23 cellular contexts compared by ENCODE assay signal in the genomic region with DNA sequence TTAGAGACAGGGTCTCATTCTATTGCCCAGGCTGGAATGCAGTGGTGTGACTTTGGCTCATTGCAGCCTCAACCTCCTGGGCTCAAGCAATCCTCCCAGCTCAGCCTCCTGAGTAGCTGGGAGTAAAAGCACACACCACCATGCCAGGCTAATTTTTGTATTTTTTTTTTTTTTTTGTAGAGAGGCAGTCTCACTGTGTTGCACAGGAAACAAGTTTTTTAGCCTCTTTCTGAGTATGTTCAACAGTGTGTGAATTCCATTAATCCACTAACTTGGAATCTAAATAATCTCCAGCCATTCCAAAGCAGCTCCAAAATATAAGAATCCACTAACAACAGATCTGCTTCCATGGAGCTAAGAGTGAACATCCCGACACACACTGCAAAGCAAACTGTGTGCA.
DNase-seq lines count a peak whose midpoint lies in the region; ATAC-seq, FAIRE-seq and TF ChIP-seq lines count a peak whose summit lies in the region.
"Had no signal": no experiment of that assay in that cellular context is flagged by ENCODE, and none has a peak within 500 bp of the region (broad histone marks: within the 10 kb centered on the region; RNA-seq: fewer than 3 reads in every experiment).

No MANE protein-coding gene starts in this region.

- no peak overlapping the region for H3K27ac ChIP-seq in SK-N-SH (ENCODE audit: low read depth in 2 of 2, low read length in 1 of 2)
- H3K27ac ChIP-seq in keratinocyte (ENCODE audit: control insufficient read depth, insufficient read depth, low read length): no peak overlapping the region
- H3K27ac ChIP-seq in thoracic aorta: peak overlapping the region; percentile 35 to 44
- H3K27ac ChIP-seq: 22Rv1, Peyer's patch had no signal

- H2AFZ ChIP-seq in SK-N-SH (ENCODE audit: low read depth) (no peak overlapping the region), Loucy (ENCODE audit: low read length) (peak overlapping the region; percentile 57), keratinocyte (ENCODE audit: control insufficient read depth, low read length) (peak overlapping the region; percentile 27)

- TF ChIP-seq CTCF in SK-N-SH (IDR thresholded peaks at IDR 0.05) (no peak), Loucy (conservative IDR thresholded peaks at IDR 0.05; ENCODE audit: low read length) (no peak), keratinocyte (optimal IDR thresholded peaks at IDR 0.05 in 1 of 3, IDR thresholded peaks at IDR 0.05 in 1 of 3, conservative IDR thresholded peaks at IDR 0.05 in 1 of 3; ENCODE audit: extremely low read depth in 1 of 3, insufficient read depth in 2 of 3, low read length in 3 of 3) (no peak), thoracic aorta (IDR thresholded peaks at IDR 0.05) (no peak)

- POLR2A ChIA-PET in SK-N-SH (lab: Yijun Ruan, JAX): no interaction called here

- no peaks in the 10 kb centered on the region for H3K9me1 ChIP-seq in keratinocyte (ENCODE audit: control insufficient read depth, extremely low read depth, insufficient read depth, low read length)

- H3K36me3 ChIP-seq in SK-N-SH (replicated peaks in 1 of 2; ENCODE audit: control insufficient read depth in 1 of 2, insufficient read depth in 2 of 2, low read length in 1 of 2) (no peaks in the 10 kb centered on the region), Loucy (ENCODE audit: insufficient read depth, low read length) (no peaks in the 10 kb centered on the region), keratinocyte (ENCODE audit: control insufficient read depth in 2 of 2, extremely low read depth in 1 of 2, insufficient read depth in 2 of 2, low read length in 2 of 2) (no peaks in the 10 kb centered on the region), thoracic aorta (no peaks in the 10 kb centered on the region), H7 (replicated peaks; ENCODE audit: control insufficient read depth, insufficient read depth, low read length) (no peaks in the 10 kb centered on the region)
- H3K36me3 ChIP-seq: BE2C, Peyer's patch had no signal

- dilution Hi-C loops in keratinocyte (cut with MboI; ENCODE audit: extremely low pct_ligation_motif_present, low sequenced_read_pairs): no loop called here

- DNase-seq in SK-N-SH: no peak
- DNase-seq in keratinocyte (ENCODE audit: low read depth, low spot score): no peak
- DNase-seq in thoracic aorta (ENCODE audit: low spot score): no peak
- no peak for DNase-seq in OCI-M2 (lab: John Stamatoyannopoulos, UW; ENCODE audit: unreplicated experiment)
- no peak for DNase-seq in H7
- DNase-seq: BE2C, Calu3, DMS79 treated with DMSO at 0.1 percent for 48 hours, Karpas-422, NCI-H1092 treated with DMSO at 0.1 percent for 48 hours, NCI-H1436, NCI-H187, NCI-H2081 treated with DMSO at 0.1 percent for 48 hours, NCI-H2171, NCI-H510A, NCI-H69, Peyer's patch, SHP77 treated with DMSO at 0.1 percent for 48 hours had no signal

- no peaks in the 10 kb centered on the region for H4K20me1 ChIP-seq in SK-N-SH (ENCODE audit: insufficient read depth)
- H4K20me1 ChIP-seq in Loucy (ENCODE audit: insufficient read depth, low read length, poor library complexity, severe bottlenecking): no peaks in the 10 kb centered on the region
- H4K20me1 ChIP-seq in keratinocyte (ENCODE audit: control insufficient read depth, extremely low read depth, insufficient read depth, low read length): no peaks in the 10 kb centered on the region

- H3K27me3 ChIP-seq in SK-N-SH (ENCODE audit: insufficient read depth) (no peaks in the 10 kb centered on the region), Loucy (ENCODE audit: insufficient read depth, low read length, poor library complexity, severe bottlenecking) (no peaks in the 10 kb centered on the region), keratinocyte (ENCODE audit: control insufficient read depth, extremely low read depth, insufficient read depth, low read length) (no peaks in the 10 kb centered on the region), thoracic aorta (replicated peaks; ENCODE audit: insufficient read depth) (no peaks in the 10 kb centered on the region), H7 (ENCODE audit: control insufficient read depth, insufficient read depth, low read length) (no peaks in the 10 kb centered on the region)
- H3K27me3 ChIP-seq: Peyer's patch had no signal

- no peak for TF ChIP-seq RAD21 in SK-N-SH (IDR thresholded peaks at IDR 0.05; ENCODE audit: low read length)

- ATAC-seq in SK-N-SH treated with all-trans-retinoic acid at 6 μM for 48 hours (peak; percentile 14; the same call in 2 of the 3 replicates), thoracic aorta (ENCODE audit: insufficient number of reproducible peaks, low FRiP score, low read depth) (no peak)
- ATAC-seq: HepG2 had no signal

- H3K9me3 ChIP-seq in SK-N-SH (no peaks in the 10 kb centered on the region), Loucy (ENCODE audit: insufficient read depth, low read depth, low read length) (no peaks in the 10 kb centered on the region), keratinocyte (ENCODE audit: control insufficient read depth, low read depth, low read length) (no peaks in the 10 kb centered on the region), thoracic aorta (no peaks in the 10 kb centered on the region)
- H3K9me3 ChIP-seq: BE2C, Peyer's patch had no signal

- H3K79me2 ChIP-seq in SK-N-SH (ENCODE audit: insufficient read depth): no peaks in the 10 kb centered on the region
- H3K79me2 ChIP-seq in Loucy (ENCODE audit: insufficient read depth, low read length): no peaks in the 10 kb centered on the region
- no peaks in the 10 kb centered on the region for H3K79me2 ChIP-seq in keratinocyte (ENCODE audit: control insufficient read depth, insufficient read depth, low read length)

- CTCF ChIA-PET in SK-N-SH (lab: Yijun Ruan, JAX): interaction anchor here (1.1 kb wide), 2 partner anchors 9 to 32 kb away, joined by 3 read pairs; no protein-coding TSS in a partner anchor

- no peak for FAIRE-seq in keratinocyte (lab: Jason Lieb, UNC)
- FAIRE-seq: GM12892, HepG2 had no signal

- no peak overlapping the region for H3K4me2 ChIP-seq in SK-N-SH
- H3K4me2 ChIP-seq in Loucy (ENCODE audit: low read depth, low read length, poor library complexity, severe bottlenecking): peak overlapping the region; percentile 18
- no peak overlapping the region for H3K4me2 ChIP-seq in keratinocyte (ENCODE audit: control insufficient read depth, extremely low read depth, insufficient read depth, low read depth, low read length)

- H3K4me3 ChIP-seq in SK-N-SH (ENCODE audit: low read depth in 2 of 2, low read length in 1 of 2) (no peak overlapping the region), Loucy (ENCODE audit: low read length, poor library complexity, severe bottlenecking) (no peak overlapping the region), keratinocyte (ENCODE audit: control insufficient read depth in 2 of 3, extremely low read depth in 1 of 3, insufficient read depth in 2 of 3, low read depth in 1 of 3, low read length in 3 of 3) (no peak overlapping the region), thoracic aorta (peak overlapping the region; percentile 39), H7 (ENCODE audit: insufficient read depth, low read depth, low read length) (no peak overlapping the region)
- H3K4me3 ChIP-seq: Peyer's patch had no signal

- H3K9ac ChIP-seq in SK-N-SH (no peak overlapping the region), Loucy (ENCODE audit: low read depth, low read length, poor library complexity, severe bottlenecking) (no peak overlapping the region), keratinocyte (ENCODE audit: control insufficient read depth, extremely low read depth, insufficient read depth, low read length) (no peak overlapping the region)

- H3K9me2 ChIP-seq in SK-N-SH (no peaks in the 10 kb centered on the region), Loucy (replicated peaks; ENCODE audit: low read depth, low read length) (no peaks in the 10 kb centered on the region)

- no peak for TF ChIP-seq EP300 in SK-N-SH (IDR thresholded peaks at IDR 0.05; ENCODE audit: borderline replicate concordance in 1 of 2, low read depth in 1 of 2, low read length in 1 of 2)

- H3F3A ChIP-seq in SK-N-SH (replicated peaks; ENCODE audit: insufficient read depth) (no peaks in the 10 kb centered on the region), Loucy (ENCODE audit: low read depth) (no peaks in the 10 kb centered on the region)

- 80% methylated on average over 1 of the region's 1 CpG for WGBS in SK-N-SH (ENCODE audit: low lambda C conversion rate)

- no peaks in the 10 kb centered on the region for H3K4me1 ChIP-seq in SK-N-SH (ENCODE audit: control insufficient read depth in 1 of 2, insufficient read depth in 2 of 2, low read depth in 1 of 2, low read length in 1 of 2)
- peaks cover 5% of the 10 kb centered on the region for H3K4me1 ChIP-seq in Loucy (ENCODE audit: insufficient read depth, low read length, poor library complexity, severe bottlenecking)
- H3K4me1 ChIP-seq in keratinocyte (ENCODE audit: control insufficient read depth, extremely low read depth, insufficient read depth, low read length): peaks cover 26% of the 10 kb centered on the region
- H3K4me1 ChIP-seq in thoracic aorta (ENCODE audit: control insufficient read depth in 1 of 2, low read depth in 2 of 2): peaks cover 5 to 23% of the 10 kb centered on the region in 2 donors
- H3K4me1 ChIP-seq: BE2C, Peyer's patch had no signal

TF ChIP-seq in SK-N-SH treated with all-trans-retinoic acid at 6 μM for 48 hours, 23 proteins besides CTCF, POLR2A, EP300 and RAD21 (continues in another document):
- TF ChIP-seq, protein P1, sequence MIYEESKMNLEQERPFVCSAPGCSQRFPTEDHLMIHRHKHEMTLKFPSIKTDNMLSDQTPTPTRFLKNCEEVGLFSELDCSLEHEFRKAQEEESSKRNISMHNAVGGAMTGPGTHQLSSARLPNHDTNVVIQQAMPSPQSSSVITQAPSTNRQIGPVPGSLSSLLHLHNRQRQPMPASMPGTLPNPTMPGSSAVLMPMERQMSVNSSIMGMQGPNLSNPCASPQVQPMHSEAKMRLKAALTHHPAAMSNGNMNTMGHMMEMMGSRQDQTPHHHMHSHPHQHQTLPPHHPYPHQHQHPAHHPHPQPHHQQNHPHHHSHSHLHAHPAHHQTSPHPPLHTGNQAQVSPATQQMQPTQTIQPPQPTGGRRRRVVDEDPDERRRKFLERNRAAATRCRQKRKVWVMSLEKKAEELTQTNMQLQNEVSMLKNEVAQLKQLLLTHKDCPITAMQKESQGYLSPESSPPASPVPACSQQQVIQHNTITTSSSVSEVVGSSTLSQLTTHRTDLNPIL (CRISPR knock-in tag; IDR thresholded peaks at IDR 0.05; ENCODE audit: low read depth): no peak

Comparison
In these comparisons a context has a peak if more than half of its experiments do, and no peak if none do; other contexts are left out.
1. H3K27ac ChIP-seq: peak in thoracic aorta (2 of 2); none in SK-N-SH (0 of 2) and keratinocyte (single experiment).